8 cellular contexts compared by ENCODE assay signal in genomic region chr17:47205419-47205963, GRCh38. TPM values are rescaled to one million over a fixed set of nuclear protein-coding genes. Genes with fewer than 3 reads are reported as not detected.
A peak's percentile ranks its signal among the peaks of the same experiment; 100 is the strongest.
DNase-seq lines count a peak whose midpoint lies in the region; ATAC-seq and TF ChIP-seq lines count a peak whose summit lies in the region.

No MANE protein-coding gene starts in this region.

- H3K36me3 Mint-ChIP-seq in activated CD4-positive, alpha-beta memory T cell treated with anti-CD3 and anti-CD28 coated beads, Interleukin-2, amount 10 ng/mL, durations not matched to agents 7 days and 5 days (ENCODE audit: low read depth), result no peaks in the 10 kb centered on the region
- H3K36me3 Mint-ChIP-seq in neural progenitor cell, result no peaks in the 10 kb centered on the region

- H3K4me1 ChIP-seq in neural progenitor cell (peaks cover 12% of the 10 kb centered on the region), upper lobe of left lung (peaks cover 19 to 33% (median 23%) of the 10 kb centered on the region in 4 donors)

- WGBS in upper lobe of left lung, 2 donors, result 50 to 62% methylated on average over 9 of the region's 9 CpGs

- TF ChIP-seq EP300 in upper lobe of left lung (IDR thresholded peaks at IDR 0.05), result peak in 1 of 4 donors; percentile 20

- no peaks in the 10 kb centered on the region for H3K27me3 Mint-ChIP-seq in activated CD4-positive, alpha-beta memory T cell treated with anti-CD3 and anti-CD28 coated beads, Interleukin-2, amount 10 ng/mL, durations not matched to agents 7 days and 5 days
- H3K27me3 Mint-ChIP-seq in neural progenitor cell (ENCODE audit: insufficient read depth, low read depth), result peaks cover 10% of the 10 kb centered on the region

- peak in 1 of 4 donors; percentile 18 for TF ChIP-seq POLR2A in upper lobe of left lung (IDR thresholded peaks at IDR 0.05)

- CTCF ChIA-PET in BJ (lab: Yijun Ruan, JAX), result interaction anchor here (0.8 to 1.6 kb wide), 3 partner anchors 11 to 110 kb away, joined by 3 to 6 read pairs (median 3); no protein-coding TSS in a partner anchor
- CTCF ChIA-PET in activated CD4-positive, alpha-beta memory T cell treated with anti-CD3 and anti-CD28 coated beads, Interleukin-2, amount 10 ng/mL, durations not matched to agents 7 days and 5 days (lab: Charles Lee), result interaction anchor here (1.4 to 3.6 kb wide), 3 partner anchors 13 to 110 kb away, joined by 4 to 18 read pairs (median 10); partner anchors contain the start of gene CDC27

- DNase-seq in BJ (ENCODE audit: low read depth) (peak; percentile 55), epithelial cell of prostate (ENCODE audit: low read depth, low spot score) (peak; percentile 51), neural progenitor cell (ENCODE audit: low spot score) (no peak), upper lobe of left lung (peak in 1 of 2 donors; percentile 90), NCI-H748 (lab: John Stamatoyannopoulos, UW; ENCODE audit: unreplicated experiment) (no peak)
- peak; percentile 84 for DNase-seq in Jurkat, Clone E6-1 (ENCODE audit: low read depth, low spot score)
- peak; percentile 81 for DNase-seq in activated CD4-positive, alpha-beta memory T cell treated with anti-CD3 and anti-CD28 coated beads, Interleukin-2, amount 10 ng/mL, durations not matched to agents 7 days and 5 days

- POLR2A ChIA-PET in BJ (lab: Charles Lee), result no interaction called here
- POLR2A ChIA-PET in activated CD4-positive, alpha-beta memory T cell treated with anti-CD3 and anti-CD28 coated beads, Interleukin-2, amount 10 ng/mL, durations not matched to agents 7 days and 5 days (lab: Charles Lee), result interaction anchor here (1.1 to 8.1 kb wide), 13 partner anchors 9 to 444 kb away, joined by 3 to 138 read pairs (median 4); partner anchors contain the start of genes CDC27, ITGB3 and KPNB1

- H3K27ac Mint-ChIP-seq in activated CD4-positive, alpha-beta memory T cell treated with anti-CD3 and anti-CD28 coated beads, Interleukin-2, amount 10 ng/mL, durations not matched to agents 7 days and 5 days, result peak overlapping the region; percentile 96
- no peak overlapping the region for H3K27ac Mint-ChIP-seq in neural progenitor cell

- H2AFZ ChIP-seq in neural progenitor cell (replicated peaks), result peak overlapping the region; percentile 51

- H3K9ac ChIP-seq in neural progenitor cell, result no peak overlapping the region

- no peak overlapping the region for H3K4me3 ChIP-seq in BJ (ENCODE audit: low read depth, low read length)
- peak overlapping the region; percentile 24 for H3K4me3 ChIP-seq in Jurkat, Clone E6-1 (ENCODE audit: low read length)
- H3K4me3 ChIP-seq in neural progenitor cell, result no peak overlapping the region
- H3K4me3 ChIP-seq in upper lobe of left lung, result peak overlapping the region in 1 of 4 donors; percentile 2

- H3F3A ChIP-seq in neural progenitor cell (ENCODE audit: low read depth), result no peaks in the 10 kb centered on the region

- no peaks in the 10 kb centered on the region for H3K79me2 ChIP-seq in neural progenitor cell (ENCODE audit: low read depth)

- H3K4me3 Mint-ChIP-seq in activated CD4-positive, alpha-beta memory T cell treated with anti-CD3 and anti-CD28 coated beads, Interleukin-2, amount 10 ng/mL, durations not matched to agents 7 days and 5 days, result peak overlapping the region; percentile 70
- H3K4me3 Mint-ChIP-seq in neural progenitor cell, result no peak overlapping the region

- H3K4me1 Mint-ChIP-seq in activated CD4-positive, alpha-beta memory T cell treated with anti-CD3 and anti-CD28 coated beads, Interleukin-2, amount 10 ng/mL, durations not matched to agents 7 days and 5 days, result peaks cover 49% of the 10 kb centered on the region
- peaks cover 23% of the 10 kb centered on the region for H3K4me1 Mint-ChIP-seq in neural progenitor cell

- H3K27me3 ChIP-seq in BJ (ENCODE audit: control insufficient read depth, insufficient read depth, low read length) (no peaks in the 10 kb centered on the region), neural progenitor cell (no peaks in the 10 kb centered on the region), upper lobe of left lung (no peaks in the 10 kb centered on the region)

- no peaks in the 10 kb centered on the region for H3K36me3 ChIP-seq in BJ (ENCODE audit: control insufficient read depth, insufficient read depth, low read length)
- H3K36me3 ChIP-seq in neural progenitor cell, result no peaks in the 10 kb centered on the region
- no peaks in the 10 kb centered on the region for H3K36me3 ChIP-seq in upper lobe of left lung

- ATAC-seq in GM19351 (IDR thresholded peaks at IDR 0.05; ENCODE audit: unreplicated experiment) (peak; percentile 50), upper lobe of left lung (ENCODE audit: low FRiP score in 2 of 2) (peak; percentile 56 to 91)

- no peaks in the 10 kb centered on the region for H3K9me3 Mint-ChIP-seq in activated CD4-positive, alpha-beta memory T cell treated with anti-CD3 and anti-CD28 coated beads, Interleukin-2, amount 10 ng/mL, durations not matched to agents 7 days and 5 days
- H3K9me3 Mint-ChIP-seq in neural progenitor cell, result peaks cover 2% of the 10 kb centered on the region

- TF ChIP-seq CTCF in BJ (IDR thresholded peaks at IDR 0.05; ENCODE audit: insufficient read depth, low read depth, low read length) (no peak), neural progenitor cell (IDR thresholded peaks at IDR 0.05) (no peak), upper lobe of left lung (IDR thresholded peaks at IDR 0.05) (no peak)

- H4K20me1 ChIP-seq in neural progenitor cell (ENCODE audit: low read depth), result no peaks in the 10 kb centered on the region

- no peaks in the 10 kb centered on the region for H3K9me3 ChIP-seq in neural progenitor cell (ENCODE audit: low read depth)
- H3K9me3 ChIP-seq in upper lobe of left lung, result no peaks in the 10 kb centered on the region

- H3K27ac ChIP-seq in epithelial cell of prostate, result peak overlapping the region; percentile 49
- no peak overlapping the region for H3K27ac ChIP-seq in neural progenitor cell
- H3K27ac ChIP-seq in upper lobe of left lung, result peak overlapping the region; percentile 66 to 82 (median 78)

- no peak overlapping the region for H3K4me2 ChIP-seq in neural progenitor cell

RNA-seq across cellular contexts. Expression of gene MYL4, which starts 3.7 kb away (rescaled TPM):
- 0.13 and 0.21 TPM in 2 replicates for polyA plus RNA-seq in BJ (2011; rRNA removed)
- polyA minus RNA-seq in BJ (2011; rRNA and poly(A)+ RNA removed), result 0.33 TPM in 1 of 2 replicates, not detected in the other
- polyA plus RNA-seq in Jurkat, Clone E6-1 (2012; ENCODE audit: insufficient read depth, insufficient read length), result 1.0 TPM
- total RNA-seq in activated CD4-positive, alpha-beta memory T cell treated with anti-CD3 and anti-CD28 coated beads, Interleukin-2, amount 10 ng/mL, durations not matched to agents 7 days and 5 days, result not detected
- total RNA-seq in neural progenitor cell (ENCODE audit: low replicate concordance), result 0.37 and 0.93 TPM in 2 replicates
- 1 to 10 TPM in 3 of 6 donors, not detected in 3; 1.4 to 3.1 (median 1.6) TPM for total RNA-seq in upper lobe of left lung

RNA-seq across cellular contexts. Expression of gene CDC27, which starts 16.4 kb away (rescaled TPM):
- 65.3 and 112 TPM in 2 replicates for polyA plus RNA-seq in BJ (2011; rRNA removed)
- polyA minus RNA-seq in BJ (2011; rRNA and poly(A)+ RNA removed), result 80.8 and 91.1 TPM in 2 replicates
- 75.7 TPM for polyA plus RNA-seq in Jurkat, Clone E6-1 (2012; ENCODE audit: insufficient read depth, insufficient read length)
- 100 to 1,000 TPM; 138 to 140 TPM for total RNA-seq in activated CD4-positive, alpha-beta memory T cell treated with anti-CD3 and anti-CD28 coated beads, Interleukin-2, amount 10 ng/mL, durations not matched to agents 7 days and 5 days
- total RNA-seq in neural progenitor cell (ENCODE audit: low replicate concordance) (104 and 167 TPM in 2 replicates), upper lobe of left lung (10 to 100 TPM; 40.3 to 74.8 (median 55.1) TPM)

RNA-seq across cellular contexts. Expression of gene ITGB3, which starts 48.1 kb away (rescaled TPM):
- 5.4 and 6.3 TPM in 2 replicates for polyA plus RNA-seq in BJ (2011; rRNA removed)
- polyA minus RNA-seq in BJ (2011; rRNA and poly(A)+ RNA removed), result 7.6 and 8.8 TPM in 2 replicates
- 1.8 TPM for polyA plus RNA-seq in Jurkat, Clone E6-1 (2012; ENCODE audit: insufficient read depth, insufficient read length)
- 1 to 10 TPM; 1.9 to 2.2 TPM for total RNA-seq in activated CD4-positive, alpha-beta memory T cell treated with anti-CD3 and anti-CD28 coated beads, Interleukin-2, amount 10 ng/mL, durations not matched to agents 7 days and 5 days
- total RNA-seq in neural progenitor cell (ENCODE audit: low replicate concordance) (0.47 TPM in 1 of 2 replicates, not detected in the other), upper lobe of left lung (10 to 100 TPM in 3 of 6 donors, 1 to 10 TPM in 3; 3.4 to 17.8 (median 9.8) TPM)

Comparison
In these comparisons a context has a peak if more than half of its experiments do, and no peak if none do; other contexts are left out.
1. DNase-seq: peak in BJ (single experiment), Jurkat, Clone E6-1 (single experiment), activated CD4-positive, alpha-beta memory T cell treated with anti-CD3 and anti-CD28 coated beads, Interleukin-2, amount 10 ng/mL, durations not matched to agents 7 days and 5 days (single experiment) and epithelial cell of prostate (single experiment); none in neural progenitor cell (single experiment) and NCI-H748 (single experiment).